ENCODE assay signal across 17 cellular contexts in the genomic region with DNA sequence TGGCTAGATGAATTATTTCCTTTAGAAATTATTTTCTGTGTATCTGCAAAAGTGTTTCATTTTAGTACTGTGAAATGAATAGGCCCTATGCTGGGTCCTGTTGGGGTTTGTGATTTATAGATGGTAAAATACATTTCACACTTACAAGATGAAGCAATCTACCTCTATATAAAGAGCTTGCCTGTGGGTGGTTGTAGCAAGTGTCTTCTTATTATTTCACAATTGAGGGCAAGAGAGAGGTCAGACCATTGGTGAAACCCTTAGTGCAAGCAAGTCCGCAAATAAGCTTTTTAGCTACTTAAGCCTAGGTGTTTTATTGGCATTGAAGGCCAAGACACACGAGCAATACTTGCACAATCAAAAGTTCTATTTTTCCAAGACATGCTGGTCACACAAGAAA.
DNase-seq lines count a peak whose midpoint lies in the region; ATAC-seq and TF ChIP-seq lines count a peak whose summit lies in the region.
"Had no signal": no experiment of that assay in that cellular context is flagged by ENCODE, and none has a peak within 500 bp of the region (broad histone marks: within the 10 kb centered on the region; RNA-seq: fewer than 3 reads in every experiment).

No MANE protein-coding gene starts in this region.

- no peak overlapping the region for H3K4me3 ChIP-seq in BLaER1
- H3K4me3 ChIP-seq in lower lobe of right lung: no peak overlapping the region

- H3K36me3 ChIP-seq in BLaER1 (peaks cover 17% of the 10 kb centered on the region), lower lobe of right lung (no peaks in the 10 kb centered on the region)

- H3K4me1 ChIP-seq in BLaER1 (peaks cover 88% of the 10 kb centered on the region), lower lobe of right lung (peaks cover 57% of the 10 kb centered on the region)

- no peaks in the 10 kb centered on the region for H3K36me3 Mint-ChIP-seq in nephron (ENCODE audit: low read depth)
- H3K36me3 Mint-ChIP-seq: CD8-positive, alpha-beta memory T cell; IgD-negative memory B cell had no signal

- TF ChIP-seq POLR2A in erythroblast (IDR thresholded peaks at IDR 0.05; ENCODE audit: low read length): no peak

- no peak for ATAC-seq in lower lobe of right lung

- peaks cover 72% of the 10 kb centered on the region for H3K4me1 Mint-ChIP-seq in nephron
- H3K4me1 Mint-ChIP-seq: CD8-positive, alpha-beta memory T cell had no signal

- peak; percentile 93 for DNase-seq in MV-4-11 (lab: John Stamatoyannopoulos, UW)
- peak; percentile 71 for DNase-seq in SKM-1 (lab: John Stamatoyannopoulos, UW; ENCODE audit: unreplicated experiment)
- no peak for DNase-seq in lower lobe of right lung
- no peak for DNase-seq in T-helper 2 cell
- DNase-seq in GM19240 (ENCODE audit: insufficient read length, low spot score): no peak
- no peak for DNase-seq in erythroblast (lab: John Stamatoyannopoulos, UW)
- DNase-seq: CD8-positive, alpha-beta memory T cell; DMS79 treated with DMSO at 0.1 percent for 48 hours; NCI-H1436 treated with DMSO at 0.1 percent for 48 hours; NCI-H2029 treated with DMSO at 0.1 percent for 48 hours; NCI-H2171 treated with DMSO at 0.1 percent for 48 hours; NCI-H510A; NCI-H82; SHP77 treated with DMSO at 0.1 percent for 48 hours had no signal

- H3K4me3 Mint-ChIP-seq in nephron: no peak overlapping the region
- H3K4me3 Mint-ChIP-seq: CD8-positive, alpha-beta memory T cell; IgD-negative memory B cell had no signal

- H3K27me3 Mint-ChIP-seq in nephron (ENCODE audit: low read depth): no peaks in the 10 kb centered on the region

- peak overlapping the region; percentile 24 to 67 (median 64) for H3K27ac Mint-ChIP-seq in nephron
- H3K27ac Mint-ChIP-seq: CD8-positive, alpha-beta memory T cell; IgD-negative memory B cell had no signal

- H4K20me1 ChIP-seq in BLaER1: peaks cover 100% of the 10 kb centered on the region

- TF ChIP-seq CTCF in nephron (IDR thresholded peaks at IDR 0.05; ENCODE audit: unreplicated experiment in 3 of 3) (no peak), lower lobe of right lung (IDR thresholded peaks at IDR 0.05) (no peak)

- no peak overlapping the region for H3K9ac ChIP-seq in BLaER1

- no peaks in the 10 kb centered on the region for H3K9me3 Mint-ChIP-seq in nephron

- H3K27me3 ChIP-seq in BLaER1: no peaks in the 10 kb centered on the region
- H3K27me3 ChIP-seq in lower lobe of right lung (ENCODE audit: low read depth): no peaks in the 10 kb centered on the region

- intact Hi-C loops in lower lobe of right lung (cut with DNase I): no loop called here

- peak overlapping the region; percentile 61; the same call in 1 of the 2 replicates for H3K4me2 ChIP-seq in BLaER1

- H3K9me3 ChIP-seq in BLaER1 (no peaks in the 10 kb centered on the region), lower lobe of right lung (no peaks in the 10 kb centered on the region)

- no peak overlapping the region for H3K27ac ChIP-seq in BLaER1
- no peak overlapping the region for H3K27ac ChIP-seq in lower lobe of right lung

Comparison
In these comparisons a context has a peak if more than half of its experiments do, and no peak if none do; other contexts are left out.
1. DNase-seq: peak in MV-4-11 (single experiment) and SKM-1 (single experiment); none in lower lobe of right lung (single experiment), T-helper 2 cell (0 of 5), GM19240 (single experiment) and erythroblast (0 of 2).